In the genomic region with DNA sequence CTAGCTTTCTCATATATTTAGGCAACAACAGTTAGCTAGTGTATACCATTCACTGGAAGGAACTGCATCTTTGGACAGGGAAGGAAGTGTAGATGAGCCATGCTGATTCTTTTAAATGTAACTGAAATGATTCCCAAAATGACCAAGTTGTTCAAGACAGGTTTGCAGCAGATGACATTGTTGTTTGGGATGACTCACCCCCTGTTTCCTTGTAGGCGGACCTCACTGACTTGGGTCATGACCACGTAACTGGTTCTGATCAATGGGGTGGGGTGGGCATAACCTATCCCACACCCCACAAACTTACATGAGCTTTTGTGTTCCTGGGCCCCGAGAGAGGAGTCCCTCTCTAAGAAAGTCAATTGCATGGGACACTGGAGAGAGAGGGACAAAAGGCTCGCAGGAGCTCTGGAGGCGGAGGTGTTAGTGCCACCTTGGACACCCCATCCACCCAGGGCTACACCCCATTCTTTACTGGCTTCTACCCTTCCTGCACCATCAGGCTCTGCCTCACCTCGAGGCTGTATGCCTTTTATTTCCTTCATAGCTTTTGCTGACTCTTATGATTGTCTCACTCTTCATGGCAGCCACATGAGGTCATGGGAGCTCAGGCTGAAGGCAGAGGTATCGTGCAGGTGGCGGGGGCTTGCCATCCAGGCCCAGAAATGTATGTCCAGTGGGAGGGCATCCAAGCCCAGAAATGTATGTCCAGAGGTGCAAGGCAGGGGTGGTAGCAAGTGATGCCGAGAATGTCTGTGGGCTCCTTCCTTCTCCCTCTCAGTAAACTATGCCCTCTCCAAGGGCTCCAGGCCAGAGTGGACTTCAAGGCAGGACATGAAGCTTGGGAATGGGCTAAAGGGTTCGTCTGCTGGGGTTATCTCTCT, we compare ENCODE assay signal across 2 cellular contexts.
A peak's percentile ranks its signal among the peaks of the same experiment; 100 is the strongest.
TF ChIP-seq lines count a peak whose summit lies in the region.

No MANE protein-coding gene starts in this region.

TF ChIP-seq in HCT116, 20 proteins besides CTCF, POLR2A, EP300 and RAD21:
- TF ChIP-seq SP1 (IDR thresholded peaks at IDR 0.05; ENCODE audit: low read depth), result 0 out of 2 replicates have a peak, but pooled peaks have one; percentile 15
- peak; percentile 34; the same call in 1 of the 2 replicates for TF ChIP-seq JUND (IDR thresholded peaks at IDR 0.05)
- TF ChIP-seq FOSL1 (IDR thresholded peaks at IDR 0.05; ENCODE audit: low read depth), result peak; percentile 48
- TF ChIP-seq EZH2 (IDR thresholded peaks at IDR 0.05), result no peak
- no peak for TF ChIP-seq ZFX (IDR thresholded peaks at IDR 0.05)
- TF ChIP-seq YY1 (IDR thresholded peaks at IDR 0.05; ENCODE audit: extremely low read depth, insufficient replicate concordance, low read depth, low read length), result no peak

TF ChIP-seq in endothelial cell of umbilical vein, 7 proteins besides CTCF, POLR2A, EP300 and RAD21:
- TF ChIP-seq, protein P1, sequence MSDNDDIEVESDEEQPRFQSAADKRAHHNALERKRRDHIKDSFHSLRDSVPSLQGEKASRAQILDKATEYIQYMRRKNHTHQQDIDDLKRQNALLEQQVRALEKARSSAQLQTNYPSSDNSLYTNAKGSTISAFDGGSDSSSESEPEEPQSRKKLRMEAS (IDR thresholded peaks at IDR 0.05; ENCODE audit: insufficient read depth, insufficient read length), result no peak
- TF ChIP-seq JUN (IDR thresholded peaks at IDR 0.05; ENCODE audit: borderline replicate concordance, insufficient read depth, insufficient read length, low read depth) (peak; percentile 74), FOS (IDR thresholded peaks at IDR 0.05; ENCODE audit: borderline replicate concordance, insufficient read depth, low read length) (peak; percentile 58)
